Comparison of ENCODE assay signal across 8 cellular contexts in the genomic region with DNA sequence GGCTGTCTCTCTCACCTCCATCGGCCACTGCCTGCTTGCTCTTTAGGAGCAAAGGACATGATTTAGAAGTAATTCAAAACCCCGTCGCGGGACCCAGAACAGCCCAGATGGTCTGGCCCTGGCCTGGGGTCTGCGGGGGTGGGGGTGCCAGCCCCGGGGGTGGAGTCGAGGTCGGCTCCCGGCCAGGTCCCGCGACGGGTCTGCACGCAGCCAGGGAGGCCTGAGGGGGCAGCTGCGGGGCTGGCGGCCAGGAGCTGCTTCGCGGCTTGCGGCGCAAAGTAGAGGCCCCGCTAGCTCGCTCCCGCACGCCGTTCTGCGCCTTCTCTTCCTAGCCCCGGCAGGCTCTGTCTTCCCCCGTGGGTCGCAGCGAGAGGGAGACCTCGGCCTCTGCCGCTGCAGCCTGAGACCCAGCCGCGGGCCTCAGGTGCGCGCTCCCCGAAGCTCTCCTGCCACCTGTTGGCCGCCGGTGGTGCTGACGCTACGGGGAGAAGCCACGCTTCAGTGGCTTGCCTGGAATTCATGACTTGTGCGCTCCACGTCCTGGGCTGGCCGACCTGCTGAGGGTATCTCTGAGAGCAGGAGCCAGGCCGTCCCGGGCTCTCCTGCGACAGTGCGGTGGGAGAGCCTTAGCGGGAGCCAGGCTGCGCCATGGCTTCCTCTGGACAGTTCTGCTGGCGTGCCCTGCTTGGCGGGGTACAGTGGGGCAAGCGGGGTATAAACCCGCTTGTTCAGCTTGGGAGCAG.
DNase-seq lines count a peak whose midpoint lies in the region; FAIRE-seq and TF ChIP-seq lines count a peak whose summit lies in the region.

No MANE protein-coding gene starts in this region.

- no peak overlapping the region for H3K27ac ChIP-seq in SJCRH30

- peaks cover 17% of the 10 kb centered on the region for H3K27me3 ChIP-seq in skeletal muscle satellite cell (ENCODE audit: control insufficient read depth, insufficient read depth, low read length)
- no peaks in the 10 kb centered on the region for H3K27me3 ChIP-seq in SJCRH30

- H3K9me3 ChIP-seq in skeletal muscle satellite cell (replicated peaks; ENCODE audit: low read length), result no peaks in the 10 kb centered on the region
- no peaks in the 10 kb centered on the region for H3K9me3 ChIP-seq in SJCRH30 (replicated peaks)

- H3K4me2 ChIP-seq in skeletal muscle satellite cell (ENCODE audit: low read length), result peak overlapping the region; percentile 100

- in situ Hi-C loops in astrocyte of the spinal cord (cut with HindIII; ENCODE audit: low sequenced_read_pairs), result no loop called here

- H3K4me1 ChIP-seq in skeletal muscle satellite cell (ENCODE audit: control insufficient read depth, insufficient read depth, low read length), result peaks cover 30% of the 10 kb centered on the region
- H3K4me1 ChIP-seq in SJCRH30, result no peaks in the 10 kb centered on the region

- H3K36me3 ChIP-seq in skeletal muscle satellite cell (ENCODE audit: insufficient read depth, low read length), result no peaks in the 10 kb centered on the region
- no peaks in the 10 kb centered on the region for H3K36me3 ChIP-seq in SJCRH30

- FAIRE-seq in G401.6 (lab: Jason Lieb, UNC), result peak; percentile 65

- H3K9ac ChIP-seq in skeletal muscle satellite cell (ENCODE audit: low read depth, low read length), result peak overlapping the region; percentile 65

- H3K4me3 ChIP-seq in astrocyte of the spinal cord (ENCODE audit: low read depth, low read length) (peak overlapping the region; percentile 28), skeletal muscle satellite cell (ENCODE audit: low read length) (peak overlapping the region; percentile 75), SJCRH30 (no peak overlapping the region)

- peak; percentile 94 for TF ChIP-seq CTCF in astrocyte of the spinal cord (IDR thresholded peaks at IDR 0.05; ENCODE audit: low read depth, low read length)

- DNase-seq in HCEC 1CT, result peak; percentile 88
- DNase-seq in NCI-H1092 (lab: John Stamatoyannopoulos, UW), result peak; percentile 65
- peak; percentile 32 for DNase-seq in T1000 (lab: John Stamatoyannopoulos, UW)
- peak; percentile 69 for DNase-seq in astrocyte of the spinal cord (ENCODE audit: low read depth, low spot score)
- DNase-seq in iPS DF 4.7 (ENCODE audit: extremely low read depth, low spot score), result peak; percentile 44
- DNase-seq in SJCRH30, result no peak

Comparison
In these comparisons a context has a peak if more than half of its experiments do, and no peak if none do; other contexts are left out.
1. DNase-seq: peak in HCEC 1CT (single experiment), NCI-H1092 (single experiment), T1000 (single experiment), astrocyte of the spinal cord (single experiment) and iPS DF 4.7 (single experiment); none in SJCRH30 (0 of 2).